8 cellular contexts compared by ENCODE assay signal in genomic region chr10:26606389-26606877, GRCh38.
A peak's percentile ranks its signal among the peaks of the same experiment; 100 is the strongest.
DNase-seq lines count a peak whose midpoint lies in the region; ATAC-seq, FAIRE-seq and TF ChIP-seq lines count a peak whose summit lies in the region.
"Not testable (repeated sequence)": the region's sequence is repeated elsewhere in the genome, so short reads cannot be mapped to it uniquely, and the experiment has no call there.

No MANE protein-coding gene starts in this region.

- H3K9me2 ChIP-seq in GM23248 (ENCODE audit: insufficient read depth); PC-9 (ENCODE audit: insufficient read depth): not testable (repeated sequence)

- POLR2A ChIA-PET in A549 (lab: Yijun Ruan, JAX); PC-9 (lab: Charles Lee; ENCODE audit: unreplicated experiment): not testable (repeated sequence)
- POLR2A ChIA-PET in naive thymus-derived CD4-positive, alpha-beta T cell (lab: Charles Lee) = interaction anchor here (0.6 to 0.7 kb wide), 2 partner anchors 9 to 363 kb away, joined by 4 to 5 read pairs; no protein-coding TSS in a partner anchor

- not testable (repeated sequence) for H2AFZ ChIP-seq in GM23248; PC-9; astrocyte (ENCODE audit: low read depth, low read length)

- not testable (repeated sequence) for H3K9me3 ChIP-seq in A549; GM23248 (ENCODE audit: low read depth); PC-9 (ENCODE audit: insufficient read depth, low read depth); astrocyte (ENCODE audit: insufficient read depth, low read depth, low read length); naive thymus-derived CD4-positive, alpha-beta T cell (ENCODE audit: control insufficient read depth in 2 of 3, low read length in 3 of 3)

- H4K20me1 ChIP-seq in GM23248 (ENCODE audit: insufficient read depth); PC-9 (ENCODE audit: insufficient read depth); astrocyte (ENCODE audit: insufficient read depth, low read length): not testable (repeated sequence)

- intact Hi-C loops in PC-9 (cut with micrococcal nuclease; ENCODE audit: unreplicated experiment) = loop anchor here (10.0 kb wide), 1 partner anchor 278 kb away; no protein-coding TSS in a partner anchor
- intact Hi-C loops in naive thymus-derived CD4-positive, alpha-beta T cell (cut with micrococcal nuclease) = loop anchor here (1.0 to 2.0 kb wide), 6 partner anchors 76 to 276 kb away; partner anchors contain the start of gene PDSS1 (in 1 of the 2)

- not testable (repeated sequence) for H3K27me3 Mint-ChIP-seq in astrocyte (ENCODE audit: low read depth, unreplicated experiment)
- peaks cover 0 to 17% (median 0%) of the 10 kb centered on the region in 5 donors for H3K27me3 Mint-ChIP-seq in naive thymus-derived CD4-positive, alpha-beta T cell

- peak; percentile 80 to 93 for ATAC-seq in A549
- peak; percentile 93 for ATAC-seq in foreskin keratinocyte
- peak; percentile 79 for ATAC-seq in naive thymus-derived CD4-positive, alpha-beta T cell

- DNase-seq in A549 (ENCODE audit: low read depth in 1 of 2, low spot score in 1 of 2) = peak in 1 of 2 experiments; percentile 13
- peak; percentile 21 for DNase-seq in GM12865 (ENCODE audit: low read depth)
- peak; percentile 35 for DNase-seq in GM23248
- not testable (repeated sequence) for DNase-seq in PC-9; astrocyte (ENCODE audit: low read depth)
- DNase-seq in foreskin keratinocyte = peak; percentile 15 to 59
- DNase-seq in naive thymus-derived CD4-positive, alpha-beta T cell = peak in 5 of 9 donors; percentile 25 to 40 (median 30)

- not testable (repeated sequence) for H3K79me2 ChIP-seq in GM23248 (ENCODE audit: insufficient read depth); PC-9 (ENCODE audit: low read depth); astrocyte (ENCODE audit: insufficient read depth, low read length)

- WGBS in A549 (ENCODE audit: missing lambda C conversion rate) = 25% methylated on average over 4 of the region's 4 CpGs
- WGBS in GM23248 (ENCODE audit: low coverage in 1 of 2, low lambda C conversion rate in 2 of 2, missing lambda C conversion rate in 2 of 2), 2 experiments = 29 to 32% methylated on average over 4 of the region's 4 CpGs

- not testable (repeated sequence) for H3F3A ChIP-seq in GM23248 (ENCODE audit: insufficient read depth); PC-9 (ENCODE audit: insufficient read depth, low read depth)

- FAIRE-seq in A549 (lab: Jason Lieb, UNC) (peak; percentile 99), astrocyte (lab: Jason Lieb, UNC) (peak; percentile 99)

- not testable (repeated sequence) for H3K36me3 Mint-ChIP-seq in astrocyte (ENCODE audit: low read depth, unreplicated experiment); naive thymus-derived CD4-positive, alpha-beta T cell

- H3K27ac ChIP-seq in A549; GM23248; PC-9; astrocyte (ENCODE audit: low read depth, low read length); foreskin keratinocyte; naive thymus-derived CD4-positive, alpha-beta T cell (ENCODE audit: low read depth, low read length): not testable (repeated sequence)

- not testable (repeated sequence) for TF ChIP-seq POLR2A in A549 (IDR thresholded peaks at IDR 0.05; ENCODE audit: low read length)

- in situ Hi-C loops in GM23248 (cut with MboI) = not testable (repeated sequence)

- not testable (repeated sequence) for H3K27me3 ChIP-seq in GM23248 (replicated peaks; ENCODE audit: insufficient read depth); PC-9 (ENCODE audit: insufficient read depth, low read depth); astrocyte (ENCODE audit: insufficient read depth, low read length); foreskin keratinocyte; naive thymus-derived CD4-positive, alpha-beta T cell (ENCODE audit: control insufficient read depth in 2 of 2, insufficient read depth in 2 of 2, low read length in 2 of 2)

- CTCF ChIA-PET in A549 (lab: Yijun Ruan, JAX) = interaction anchor here (0.6 to 1.3 kb wide), 13 partner anchors 9 to 1616 kb away, joined by 3 to 7 read pairs (median 4); no protein-coding TSS in a partner anchor
- CTCF ChIA-PET in PC-9 (lab: Charles Lee) = not testable (repeated sequence)
- CTCF ChIA-PET in naive thymus-derived CD4-positive, alpha-beta T cell (lab: Charles Lee) = interaction anchor here (0.6 to 0.7 kb wide), 3 partner anchors 192 to 280 kb away, joined by 6 to 8 read pairs (median 8); no protein-coding TSS in a partner anchor

- not testable (repeated sequence) for H3K4me1 Mint-ChIP-seq in astrocyte (ENCODE audit: low read depth, unreplicated experiment)
- peaks cover 0 to 29% (median 18%) of the 10 kb centered on the region in 7 donors for H3K4me1 Mint-ChIP-seq in naive thymus-derived CD4-positive, alpha-beta T cell

- H3K4me3 Mint-ChIP-seq in astrocyte (ENCODE audit: unreplicated experiment); naive thymus-derived CD4-positive, alpha-beta T cell: not testable (repeated sequence)

- H3K9ac ChIP-seq in GM23248; astrocyte (ENCODE audit: low read length): not testable (repeated sequence)

- not testable (repeated sequence) for TF ChIP-seq EP300 in A549 (IDR thresholded peaks at IDR 0.05); Ishikawa (IDR thresholded peaks at IDR 0.05; ENCODE audit: borderline replicate concordance)

- not testable (repeated sequence) for BruUV-seq in PC-9 (replicated peaks; lab: Mats Ljungman, UMichigan)

- H3K9me3 Mint-ChIP-seq in astrocyte (ENCODE audit: unreplicated experiment); naive thymus-derived CD4-positive, alpha-beta T cell: not testable (repeated sequence)

- TF ChIP-seq CTCF in A549 (IDR thresholded peaks at IDR 0.05) (peak; percentile 64), GM12865 (IDR thresholded peaks at IDR 0.05; ENCODE audit: insufficient read depth, low read depth, low read length, missing control alignments) (peak; percentile 46), PC-9 (conservative IDR thresholded peaks at IDR 0.05) (peak; percentile 57), astrocyte (IDR thresholded peaks at IDR 0.05; ENCODE audit: insufficient read depth, low read depth, low read length) (peak; percentile 64), foreskin keratinocyte (conservative IDR thresholded peaks at IDR 0.05) (peak; percentile 64)

- not testable (repeated sequence) for H3K36me3 ChIP-seq in GM23248 (ENCODE audit: low read depth); PC-9 (ENCODE audit: low read depth); astrocyte (ENCODE audit: insufficient read depth, low read length); naive thymus-derived CD4-positive, alpha-beta T cell (ENCODE audit: control insufficient read depth in 2 of 3, insufficient read depth in 3 of 3, low read length in 3 of 3)

- TF ChIP-seq RAD21 in A549 (conservative IDR thresholded peaks at IDR 0.05 in 1 of 2, IDR thresholded peaks at IDR 0.05 in 1 of 2) (peak; percentile 23 to 35; a peak in 2 of 5 replicates), Ishikawa (IDR thresholded peaks at IDR 0.05; ENCODE audit: low read depth) (peak; percentile 13; the same call in 1 of the 2 replicates)

- not testable (repeated sequence) for H3K4me1 ChIP-seq in A549; GM23248 (ENCODE audit: insufficient read depth); PC-9 (replicated peaks; ENCODE audit: insufficient read depth); astrocyte (ENCODE audit: insufficient read depth, low read length); foreskin keratinocyte; naive thymus-derived CD4-positive, alpha-beta T cell (ENCODE audit: control insufficient read depth in 2 of 2, insufficient read depth in 2 of 2, low read length in 2 of 2)

- not testable (repeated sequence) for H3K27ac Mint-ChIP-seq in astrocyte (ENCODE audit: unreplicated experiment)
- H3K27ac Mint-ChIP-seq in naive thymus-derived CD4-positive, alpha-beta T cell = peak overlapping the region in 4 of 9 donors; percentile 23 to 39 (median 29)

- not testable (repeated sequence) for H3K4me3 ChIP-seq in A549; GM12865 (ENCODE audit: low read depth, low read length); GM23248; PC-9; astrocyte (ENCODE audit: insufficient read depth, low read depth, low read length); naive thymus-derived CD4-positive, alpha-beta T cell (ENCODE audit: low read length)

- not testable (repeated sequence) for H3K4me2 ChIP-seq in A549; GM23248 (ENCODE audit: unreplicated experiment); PC-9; astrocyte (ENCODE audit: low read length)

TF ChIP-seq in A549, 52 proteins besides CTCF, POLR2A, EP300 and RAD21:
- TF ChIP-seq SMC3 (IDR thresholded peaks at IDR 0.05) = peak; percentile 38; the same call in 1 of the 3 replicates
